In the genomic region with DNA sequence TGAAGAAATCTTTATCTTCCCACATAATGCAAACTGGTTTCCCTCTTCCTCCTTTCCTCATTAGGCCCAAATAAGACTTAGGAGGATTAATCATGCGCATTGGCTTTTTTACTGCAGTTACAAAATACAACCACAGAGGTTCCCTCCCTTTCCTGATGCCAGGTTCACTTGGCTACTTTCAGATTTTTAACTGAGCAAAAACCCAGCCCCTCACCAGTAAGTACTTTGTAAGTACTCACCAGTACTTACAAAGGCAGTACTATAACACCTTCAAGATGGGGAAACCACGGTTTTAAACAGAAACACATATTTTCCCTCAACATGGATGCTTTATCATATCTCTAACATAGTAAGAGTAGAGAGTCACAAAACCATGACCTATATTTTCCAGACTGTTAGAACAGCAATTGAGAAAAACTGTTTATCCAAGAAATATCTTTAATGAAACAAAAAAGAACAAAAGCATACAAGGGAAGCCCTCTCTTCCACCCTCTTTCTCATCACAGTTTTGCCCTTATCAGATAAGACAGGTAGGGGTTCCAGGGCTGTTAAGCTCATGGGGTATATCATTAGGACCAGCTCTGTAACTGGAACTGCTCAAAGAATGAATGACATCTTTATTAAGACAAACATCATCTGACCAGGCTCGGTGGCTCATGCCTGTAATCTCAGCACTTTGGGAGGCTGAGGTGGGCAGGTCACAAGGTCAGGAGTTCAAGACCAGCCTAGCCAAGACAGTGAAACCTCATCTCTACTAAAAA, we compare ENCODE assay signal across 9 cellular contexts. TPM values are rescaled to one million over a fixed set of nuclear protein-coding genes. Genes with fewer than 3 reads are reported as not detected.
A peak's percentile ranks its signal among the peaks of the same experiment; 100 is the strongest.
DNase-seq lines count a peak whose midpoint lies in the region; ATAC-seq and TF ChIP-seq lines count a peak whose summit lies in the region.
"Had no signal": no experiment of that assay in that cellular context is flagged by ENCODE, and none has a peak within 500 bp of the region (broad histone marks: within the 10 kb centered on the region; RNA-seq: fewer than 3 reads in every experiment).

No MANE protein-coding gene starts in this region.

- H2AFZ ChIP-seq in PC-3 (ENCODE audit: low read length): no peak overlapping the region

- H3K4me3 ChIP-seq in CD4-positive, CD25-positive, alpha-beta regulatory T cell (ENCODE audit: low read depth, low read length): peak overlapping the region; percentile 87
- H3K4me3 ChIP-seq in HUES6 (ENCODE audit: low read depth, low read length) (no peak overlapping the region; the same call in 1 of the 2 replicates), testis (no peak overlapping the region), PC-3 (ENCODE audit: low read length) (no peak overlapping the region)

- no peaks in the 10 kb centered on the region for H3F3A ChIP-seq in PC-3 (ENCODE audit: low read length, unreplicated experiment)

- H3K4me1 Mint-ChIP-seq in CD4-positive, CD25-positive, alpha-beta regulatory T cell: peaks cover 46 to 97% (median 87%) of the 10 kb centered on the region in 4 donors
- H3K4me1 Mint-ChIP-seq in activated CD8-positive, alpha-beta T cell treated with anti-CD3 and anti-CD28 coated beads for 36 hours (ENCODE audit: low read depth): peaks cover 92% of the 10 kb centered on the region
- H3K4me1 Mint-ChIP-seq in memory B cell: peaks cover 59% of the 10 kb centered on the region
- H3K4me1 Mint-ChIP-seq in progenitor cell of endocrine pancreas (ENCODE audit: low read depth): peaks cover 13% of the 10 kb centered on the region

- no peaks in the 10 kb centered on the region for H4K20me1 ChIP-seq in PC-3 (ENCODE audit: low read length)

- no peak overlapping the region for H3K9ac ChIP-seq in HUES6 (ENCODE audit: low read length)
- no peak overlapping the region for H3K9ac ChIP-seq in PC-3 (ENCODE audit: low read length)

- no peak for TF ChIP-seq CTCF in activated CD8-positive, alpha-beta T cell treated with anti-CD3 and anti-CD28 coated beads for 36 hours (IDR thresholded peaks at IDR 0.05)
- TF ChIP-seq CTCF in testis (IDR thresholded peaks at IDR 0.05): no peak
- TF ChIP-seq CTCF in progenitor cell of endocrine pancreas (IDR thresholded peaks at IDR 0.05; ENCODE audit: unreplicated experiment): no peak
- no peak for TF ChIP-seq CTCF in PC-3 (conservative IDR thresholded peaks at IDR 0.05; ENCODE audit: low read depth, low read length)

- DNase-seq in CD4-positive, CD25-positive, alpha-beta regulatory T cell: peak in 1 of 3 donors; percentile 60
- DNase-seq in activated CD8-positive, alpha-beta T cell treated with anti-CD3 and anti-CD28 coated beads for 36 hours: peak; percentile 46
- DNase-seq in memory B cell (ENCODE audit: low spot score in 2 of 2): no peak
- DNase-seq in epidermal melanocyte (ENCODE audit: insufficient read length, low spot score): no peak
- DNase-seq in testis: no peak
- DNase-seq in progenitor cell of endocrine pancreas (ENCODE audit: low spot score, unreplicated experiment): no peak
- DNase-seq in PC-3: no peak
- DNase-seq: NCI-H2107 had no signal

- POLR2A ChIA-PET in activated CD8-positive, alpha-beta T cell treated with anti-CD3 and anti-CD28 coated beads for 36 hours (lab: Charles Lee): no interaction called here
- POLR2A ChIA-PET in PC-3 (lab: Charles Lee; ENCODE audit: unreplicated experiment): no interaction called here

- peaks cover 22% of the 10 kb centered on the region for H3K36me3 Mint-ChIP-seq in CD4-positive, CD25-positive, alpha-beta regulatory T cell
- peaks cover 42% of the 10 kb centered on the region for H3K36me3 Mint-ChIP-seq in activated CD8-positive, alpha-beta T cell treated with anti-CD3 and anti-CD28 coated beads for 36 hours (ENCODE audit: low read depth)
- H3K36me3 Mint-ChIP-seq in memory B cell: peaks cover 6% of the 10 kb centered on the region
- H3K36me3 Mint-ChIP-seq in progenitor cell of endocrine pancreas (ENCODE audit: insufficient read depth): peaks cover 3% of the 10 kb centered on the region

- H3K27me3 Mint-ChIP-seq in CD4-positive, CD25-positive, alpha-beta regulatory T cell: no peaks in the 10 kb centered on the region
- no peaks in the 10 kb centered on the region for H3K27me3 Mint-ChIP-seq in activated CD8-positive, alpha-beta T cell treated with anti-CD3 and anti-CD28 coated beads for 36 hours
- H3K27me3 Mint-ChIP-seq in memory B cell: no peaks in the 10 kb centered on the region
- H3K27me3 Mint-ChIP-seq in progenitor cell of endocrine pancreas: no peaks in the 10 kb centered on the region

- H3K27ac Mint-ChIP-seq in CD4-positive, CD25-positive, alpha-beta regulatory T cell: peak overlapping the region; percentile 77 to 94 (median 84)
- peak overlapping the region; percentile 96 for H3K27ac Mint-ChIP-seq in activated CD8-positive, alpha-beta T cell treated with anti-CD3 and anti-CD28 coated beads for 36 hours
- H3K27ac Mint-ChIP-seq in memory B cell: peak overlapping the region; percentile 94
- H3K27ac Mint-ChIP-seq in progenitor cell of endocrine pancreas: no peak overlapping the region

- H3K9me3 Mint-ChIP-seq in CD4-positive, CD25-positive, alpha-beta regulatory T cell: no peaks in the 10 kb centered on the region
- H3K9me3 Mint-ChIP-seq in activated CD8-positive, alpha-beta T cell treated with anti-CD3 and anti-CD28 coated beads for 36 hours: peaks cover 4% of the 10 kb centered on the region
- H3K9me3 Mint-ChIP-seq in memory B cell: no peaks in the 10 kb centered on the region
- H3K9me3 Mint-ChIP-seq in progenitor cell of endocrine pancreas (ENCODE audit: low read depth): peaks cover 11% of the 10 kb centered on the region

- peaks cover 44% of the 10 kb centered on the region for H3K79me2 ChIP-seq in PC-3 (ENCODE audit: low read length)

- H3K9me3 ChIP-seq in CD4-positive, CD25-positive, alpha-beta regulatory T cell (ENCODE audit: control insufficient read depth in 2 of 2, low read length in 2 of 2): no peaks in the 10 kb centered on the region
- no peaks in the 10 kb centered on the region; the same call in 1 of the 2 replicates for H3K9me3 ChIP-seq in HUES6 (ENCODE audit: control insufficient read depth, insufficient read depth, low read depth, low read length)
- no peaks in the 10 kb centered on the region for H3K9me3 ChIP-seq in testis
- no peaks in the 10 kb centered on the region for H3K9me3 ChIP-seq in PC-3 (ENCODE audit: low read length)

- WGBS in testis, 2 donors: 61 to 69% methylated on average over 3 of the region's 3 CpGs

- no peak overlapping the region for H3K4me2 ChIP-seq in PC-3 (ENCODE audit: low read length)

- intact Hi-C loops in activated CD8-positive, alpha-beta T cell treated with anti-CD3 and anti-CD28 coated beads for 36 hours (cut with micrococcal nuclease): loop anchor here (1.0 kb wide), 1 partner anchor 9 kb away; no protein-coding TSS in a partner anchor
- intact Hi-C loops in testis (cut with DNase I; ENCODE audit: low total_unique reads) (no loop called here), PC-3 (cut with micrococcal nuclease) (no loop called here)

- CTCF ChIA-PET in activated CD8-positive, alpha-beta T cell treated with anti-CD3 and anti-CD28 coated beads for 36 hours (lab: Charles Lee): interaction anchor here (1.2 kb wide), 1 partner anchor 99 kb away, joined by 3 read pairs; no protein-coding TSS in a partner anchor
- CTCF ChIA-PET in PC-3 (lab: Charles Lee): no interaction called here

- peak overlapping the region; percentile 67 for H3K27ac ChIP-seq in CD4-positive, CD25-positive, alpha-beta regulatory T cell (ENCODE audit: insufficient read depth, low read length, poor library complexity, severe bottlenecking)
- peak overlapping the region; percentile 36; the same call in 1 of the 2 replicates for H3K27ac ChIP-seq in HUES6 (ENCODE audit: low read depth, low read length)
- peak overlapping the region in 1 of 2 donors; percentile 7 for H3K27ac ChIP-seq in testis
- H3K27ac ChIP-seq in PC-3 (ENCODE audit: low read length): no peak overlapping the region

- TF ChIP-seq POLR2A in testis (IDR thresholded peaks at IDR 0.05): no peak

- H3K36me3 ChIP-seq in CD4-positive, CD25-positive, alpha-beta regulatory T cell (ENCODE audit: control insufficient read depth, insufficient read depth, low read length): no peaks in the 10 kb centered on the region
- H3K36me3 ChIP-seq in HUES6 (ENCODE audit: control insufficient read depth, insufficient read depth, low read length) (no peaks in the 10 kb centered on the region), testis (ENCODE audit: low read depth, missing control alignments) (no peaks in the 10 kb centered on the region), PC-3 (ENCODE audit: low read depth, low read length) (no peaks in the 10 kb centered on the region)

- H3K9me2 ChIP-seq in PC-3 (replicated peaks; ENCODE audit: low read length): no peaks in the 10 kb centered on the region

- peaks cover 90% of the 10 kb centered on the region for H3K4me1 ChIP-seq in CD4-positive, CD25-positive, alpha-beta regulatory T cell (ENCODE audit: control insufficient read depth, insufficient read depth, low read length, poor library complexity, severe bottlenecking)
- H3K4me1 ChIP-seq in HUES6 (ENCODE audit: control insufficient read depth, insufficient read depth, low read length) (peaks cover 53% of the 10 kb centered on the region), testis (peaks cover 13% of the 10 kb centered on the region), PC-3 (ENCODE audit: insufficient read depth, low read length) (peaks cover 4% of the 10 kb centered on the region; the same call in 1 of the 2 replicates)

- H3K4me3 Mint-ChIP-seq in CD4-positive, CD25-positive, alpha-beta regulatory T cell: peak overlapping the region; percentile 77 to 96 (median 85)
- peak overlapping the region; percentile 60 for H3K4me3 Mint-ChIP-seq in activated CD8-positive, alpha-beta T cell treated with anti-CD3 and anti-CD28 coated beads for 36 hours
- H3K4me3 Mint-ChIP-seq in memory B cell: peak overlapping the region; percentile 92
- no peak overlapping the region for H3K4me3 Mint-ChIP-seq in progenitor cell of endocrine pancreas (ENCODE audit: low read depth)

- no TSS peak for BruUV-seq in PC-3 (replicated peaks; lab: Mats Ljungman, UMichigan)

- no peaks in the 10 kb centered on the region for H3K27me3 ChIP-seq in CD4-positive, CD25-positive, alpha-beta regulatory T cell (ENCODE audit: control insufficient read depth, insufficient read depth, low read length)
- H3K27me3 ChIP-seq in HUES6 (ENCODE audit: control insufficient read depth, insufficient read depth, low read length) (no peaks in the 10 kb centered on the region), testis (no peaks in the 10 kb centered on the region), PC-3 (ENCODE audit: low read length) (no peaks in the 10 kb centered on the region)

- ATAC-seq in CD4-positive, CD25-positive, alpha-beta regulatory T cell (ENCODE audit: low read depth in 2 of 2): peak; percentile 13 to 24
- peak; percentile 84 for ATAC-seq in activated CD8-positive, alpha-beta T cell treated with anti-CD3 and anti-CD28 coated beads for 36 hours
- peak; percentile 22 for ATAC-seq in memory B cell (ENCODE audit: low read depth)
- ATAC-seq in PC-3: no peak

RNA-seq across cellular contexts. Expression of gene FOXO1, which starts 12.7 kb away (rescaled TPM):
- total RNA-seq in CD4-positive, CD25-positive, alpha-beta regulatory T cell: 119 TPM
- polyA plus RNA-seq in CD4-positive, CD25-positive, alpha-beta regulatory T cell: 100 to 1,000 TPM in 1 of 4 donors, 10 to 100 TPM in 3; 45.5 to 115 (median 65.4) TPM
- 10 to 100 TPM; 30.6 to 30.8 TPM for total RNA-seq in activated CD8-positive, alpha-beta T cell treated with anti-CD3 and anti-CD28 coated beads for 36 hours
- total RNA-seq in testis: 10 to 100 TPM; 52.2 to 58.7 TPM
- 19.5 TPM for polyA plus RNA-seq in testis (ENCODE audit: insufficient read depth, low read depth, low replicate concordance)
- total RNA-seq in progenitor cell of endocrine pancreas: 15.7 TPM in 2 replicates
- 2.7 and 3.5 TPM in 2 replicates for total RNA-seq in PC-3 (2014; rRNA removed)
